Comparison of ENCODE assay signal across 9 cellular contexts in the genomic region with DNA sequence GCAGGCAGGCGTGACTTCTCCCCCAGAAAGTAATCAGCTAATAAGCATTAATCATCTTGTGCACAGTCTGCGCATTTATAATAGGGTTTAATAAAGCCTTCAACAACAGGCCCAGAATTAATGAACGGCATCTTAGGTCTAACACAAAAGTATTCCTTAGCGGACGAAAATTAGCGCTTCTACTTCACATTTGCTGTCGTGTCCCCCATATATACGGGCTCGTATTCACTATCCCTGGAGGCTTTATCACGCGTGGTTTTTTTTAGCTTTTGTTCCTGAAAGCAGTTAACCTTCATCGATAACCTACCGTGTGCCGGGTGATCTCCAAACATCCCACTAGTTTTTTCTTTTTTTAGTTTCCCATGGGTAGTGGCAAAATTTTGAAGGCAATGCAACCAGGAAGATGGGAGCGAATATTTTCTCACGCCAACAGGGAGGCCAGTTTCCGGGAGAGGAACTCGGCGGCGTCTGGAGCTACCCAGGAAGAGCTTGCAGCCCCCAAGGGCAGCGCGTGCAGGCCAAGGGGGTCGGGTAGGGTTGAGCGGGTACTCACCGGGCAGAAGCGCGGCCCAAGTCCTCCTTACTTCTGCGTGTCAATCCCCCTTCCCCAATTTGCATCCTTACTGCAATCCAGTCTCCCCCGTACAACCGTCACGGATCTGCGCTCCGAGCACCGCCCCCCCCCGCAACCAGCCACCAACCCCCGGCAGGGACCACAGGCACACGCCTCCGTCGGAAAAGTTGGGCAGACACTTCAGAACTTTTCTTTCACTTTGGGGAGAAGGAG. TPM values are rescaled to one million over a fixed set of nuclear protein-coding genes. Genes with fewer than 3 reads are reported as not detected.
DNase-seq lines count a peak whose midpoint lies in the region; TF ChIP-seq lines count a peak whose summit lies in the region.
"Had no signal": no experiment of that assay in that cellular context is flagged by ENCODE, and none has a peak within 500 bp of the region (broad histone marks: within the 10 kb centered on the region; RNA-seq: fewer than 3 reads in every experiment).

No MANE protein-coding gene starts in this region.

- H3K9me3 ChIP-seq in esophagus squamous epithelium: no peaks in the 10 kb centered on the region
- H3K9me3 ChIP-seq in effector memory CD4-positive, alpha-beta T cell (ENCODE audit: control insufficient read depth, low read length): no peaks in the 10 kb centered on the region

- peak overlapping the region; percentile 81 to 92 (median 88) for H3K4me3 ChIP-seq in esophagus squamous epithelium
- no peak overlapping the region for H3K4me3 ChIP-seq in effector memory CD4-positive, alpha-beta T cell (ENCODE audit: insufficient read depth, low read depth, low read length, poor library complexity, severe bottlenecking)

- peaks cover 2% of the 10 kb centered on the region for H3K36me3 Mint-ChIP-seq in osteocyte (ENCODE audit: unreplicated experiment)

- H3K27me3 ChIP-seq in esophagus squamous epithelium: peaks cover 0 to 25% (median 0%) of the 10 kb centered on the region in 4 donors
- peaks cover 18% of the 10 kb centered on the region for H3K27me3 ChIP-seq in effector memory CD4-positive, alpha-beta T cell (replicated peaks; ENCODE audit: control insufficient read depth, insufficient read depth, low read length, poor library complexity, severe bottlenecking)

- intact Hi-C loops in esophagus squamous epithelium (cut with DNase I): loop anchor here (10.0 kb wide), 1 partner anchor 67 kb away; no protein-coding TSS in a partner anchor

- H3K9me3 Mint-ChIP-seq in osteocyte (ENCODE audit: unreplicated experiment): no peaks in the 10 kb centered on the region

- peak; percentile 53 for DNase-seq in EL
- DNase-seq in NCI-H748 treated with DMSO at 0.1 percent for 48 hours (lab: John Stamatoyannopoulos, UW): peak; percentile 71
- no peak for DNase-seq in esophagus squamous epithelium (lab: John Stamatoyannopoulos, UW)
- DNase-seq in osteocyte (ENCODE audit: extremely low spot score, unreplicated experiment): no peak
- DNase-seq in GDM1 (lab: John Stamatoyannopoulos, UW): no peak
- no peak for DNase-seq in cerebellum (ENCODE audit: low spot score)
- no peak for DNase-seq in MV-4-11 (lab: John Stamatoyannopoulos, UW)
- DNase-seq in effector memory CD4-positive, alpha-beta T cell: no peak

- TF ChIP-seq POLR2A in esophagus squamous epithelium (IDR thresholded peaks at IDR 0.05): no peak

- peak overlapping the region; percentile 81 for H3K27ac Mint-ChIP-seq in osteocyte (ENCODE audit: unreplicated experiment)

- H3K36me3 ChIP-seq in esophagus squamous epithelium: no peaks in the 10 kb centered on the region
- no peaks in the 10 kb centered on the region for H3K36me3 ChIP-seq in effector memory CD4-positive, alpha-beta T cell (ENCODE audit: control insufficient read depth, insufficient read depth, low read length)

- no peaks in the 10 kb centered on the region for H3K27me3 Mint-ChIP-seq in osteocyte (ENCODE audit: unreplicated experiment)

- H3K4me3 Mint-ChIP-seq in osteocyte (ENCODE audit: unreplicated experiment): peak overlapping the region; percentile 91

- WGBS in esophagus squamous epithelium, 2 donors: 12 to 17% methylated on average over 26 to 28 of the region's 39 CpGs

- H3K4me1 ChIP-seq in esophagus squamous epithelium: peaks cover 7 to 72% (median 9%) of the 10 kb centered on the region in 3 donors
- H3K4me1 ChIP-seq in effector memory CD4-positive, alpha-beta T cell (ENCODE audit: control insufficient read depth, insufficient read depth, low read length, poor library complexity, severe bottlenecking): peaks cover 9% of the 10 kb centered on the region

- peak overlapping the region; percentile 93 to 96 (median 95) for H3K27ac ChIP-seq in esophagus squamous epithelium
- no peak overlapping the region for H3K27ac ChIP-seq in effector memory CD4-positive, alpha-beta T cell (ENCODE audit: insufficient read depth, low read length, poor library complexity, severe bottlenecking)
- H3K27ac ChIP-seq: KMS-11 had no signal

- H3K4me1 Mint-ChIP-seq in osteocyte (ENCODE audit: unreplicated experiment): peaks cover 44% of the 10 kb centered on the region

- no peak for TF ChIP-seq CTCF in esophagus squamous epithelium (IDR thresholded peaks at IDR 0.05)
- no peak for TF ChIP-seq CTCF in osteocyte (IDR thresholded peaks at IDR 0.05)

RNA-seq across cellular contexts. Expression of a gene that starts 1.5 kb away (rescaled TPM):
- total RNA-seq in esophagus squamous epithelium: 10 to 100 TPM; 20.2 to 39.1 (median 35.6) TPM
- total RNA-seq in osteocyte: 38.5 and 38.7 TPM in 2 replicates
- total RNA-seq in cerebellum: 2.3 TPM

Comparison
In these comparisons a context has a peak if more than half of its experiments do, and no peak if none do; other contexts are left out.
1. DNase-seq: peak in EL (single experiment) and NCI-H748 treated with DMSO at 0.1 percent for 48 hours (single experiment); none in esophagus squamous epithelium (single experiment), osteocyte (single experiment), GDM1 (single experiment), cerebellum (single experiment), MV-4-11 (single experiment) and effector memory CD4-positive, alpha-beta T cell (0 of 3).